Comparison of ENCODE assay signal across 9 cellular contexts in genomic region chr3:98536456-98537017, GRCh38. TPM values are rescaled to one million over a fixed set of nuclear protein-coding genes. Genes with fewer than 3 reads are reported as not detected.
DNase-seq lines count a peak whose midpoint lies in the region; ATAC-seq and TF ChIP-seq lines count a peak whose summit lies in the region.
"Had no signal": no experiment of that assay in that cellular context is flagged by ENCODE, and none has a peak within 500 bp of the region (broad histone marks: within the 10 kb centered on the region; RNA-seq: fewer than 3 reads in every experiment).

No MANE protein-coding gene starts in this region.

- H3K27ac ChIP-seq in mesenchymal stem cell (ENCODE audit: low read length, poor library complexity, severe bottlenecking): no peak overlapping the region

- H3K4me2 ChIP-seq in mesenchymal stem cell (ENCODE audit: low read length, poor library complexity, severe bottlenecking): peak overlapping the region; percentile 21

- H4K8ac ChIP-seq in mesenchymal stem cell (ENCODE audit: low read length): no peak overlapping the region

- H3K9me3 Mint-ChIP-seq in nephron progenitor cell: no peaks in the 10 kb centered on the region

- intact Hi-C loops in posterior vena cava (cut with DNase I): no loop called here

- no peak overlapping the region for H3K23ac ChIP-seq in mesenchymal stem cell (ENCODE audit: low read length in 2 of 2)

- no peak overlapping the region for H2BK12ac ChIP-seq in mesenchymal stem cell (ENCODE audit: low read length in 2 of 2)

- no peaks in the 10 kb centered on the region for H3K9me3 ChIP-seq in mesenchymal stem cell (ENCODE audit: control insufficient read depth, low read length)

- H2BK15ac ChIP-seq in mesenchymal stem cell (ENCODE audit: low read depth, poor library complexity, severe bottlenecking): no peak overlapping the region

- no peak for TF ChIP-seq CTCF in nephron progenitor cell (IDR thresholded peaks at IDR 0.05)

- no peaks in the 10 kb centered on the region for H3K36me3 ChIP-seq in mesenchymal stem cell (ENCODE audit: control insufficient read depth in 1 of 2, insufficient read depth in 2 of 2, low read depth in 1 of 2, low read length in 2 of 2)

- no peak for DNase-seq in mesenchymal stem cell
- DNase-seq in nephron progenitor cell: no peak
- no peak for DNase-seq in posterior vena cava (ENCODE audit: low spot score)
- no peak for DNase-seq in SKM-1 (lab: John Stamatoyannopoulos, UW; ENCODE audit: unreplicated experiment)
- DNase-seq: occipital lobe had no signal

- no peak overlapping the region for H3K4me3 Mint-ChIP-seq in nephron progenitor cell

- no peak overlapping the region for H2BK5ac ChIP-seq in mesenchymal stem cell (ENCODE audit: low read depth, low read length, poor library complexity, severe bottlenecking)

- H3K36me3 Mint-ChIP-seq in nephron progenitor cell (ENCODE audit: low read depth): no peaks in the 10 kb centered on the region

- H3K18ac ChIP-seq in mesenchymal stem cell (ENCODE audit: low read depth in 1 of 2, low read length in 2 of 2): no peak overlapping the region

- no peak overlapping the region for H2AFZ ChIP-seq in mesenchymal stem cell (ENCODE audit: low read depth, low read length)

- H2BK120ac ChIP-seq in mesenchymal stem cell (ENCODE audit: low read depth, low read length): no peak overlapping the region

- H3K9ac ChIP-seq in mesenchymal stem cell (ENCODE audit: low read length): no peak overlapping the region

- no peaks in the 10 kb centered on the region for H3K4me1 ChIP-seq in mesenchymal stem cell (ENCODE audit: control insufficient read depth, insufficient read depth, low read depth, low read length)

- peaks cover 9 to 12% of the 10 kb centered on the region in 2 experiments for H3K27me3 ChIP-seq in mesenchymal stem cell (ENCODE audit: control insufficient read depth in 1 of 2, insufficient read depth in 1 of 2, low read length in 2 of 2)

- WGBS in mesenchymal stem cell: 95% methylated on average over 4 of the region's 6 CpGs

- ATAC-seq in GM18858 (IDR thresholded peaks at IDR 0.05; ENCODE audit: unreplicated experiment): peak; percentile 69
- peak; percentile 73 for ATAC-seq in GM21528 (IDR thresholded peaks at IDR 0.05; ENCODE audit: low FRiP score, unreplicated experiment)
- ATAC-seq in HG03439 (IDR thresholded peaks at IDR 0.05; ENCODE audit: unreplicated experiment): peak; percentile 68

- H3K14ac ChIP-seq in mesenchymal stem cell (ENCODE audit: low read length in 2 of 2): no peak overlapping the region

- H2AK5ac ChIP-seq in mesenchymal stem cell (ENCODE audit: low read length, severe bottlenecking): no peak overlapping the region

- H4K91ac ChIP-seq in mesenchymal stem cell (ENCODE audit: low read length): no peak overlapping the region

- no peaks in the 10 kb centered on the region for H3K79me1 ChIP-seq in mesenchymal stem cell (replicated peaks; ENCODE audit: low read length, poor library complexity, severe bottlenecking)

- H3K27ac Mint-ChIP-seq in nephron progenitor cell: no peak overlapping the region

- no peak overlapping the region for H3K4ac ChIP-seq in mesenchymal stem cell (ENCODE audit: low read depth in 1 of 2, low read length in 2 of 2)

- no peak overlapping the region for H3K4me3 ChIP-seq in mesenchymal stem cell (ENCODE audit: insufficient read depth in 1 of 2, low read depth in 1 of 2, low read length in 2 of 2)

- H3K4me1 Mint-ChIP-seq in nephron progenitor cell: no peaks in the 10 kb centered on the region

- no peaks in the 10 kb centered on the region for H3K27me3 Mint-ChIP-seq in nephron progenitor cell (ENCODE audit: low read depth, poor library complexity)

RNA-seq across cellular contexts. Expression of gene GPR15, which starts 4.8 kb away (rescaled TPM):
- polyA plus RNA-seq in mesenchymal stem cell (2013, experiment 1 of 2): not detected
- not detected for polyA plus RNA-seq in mesenchymal stem cell (2013, experiment 2 of 2)
- total RNA-seq in posterior vena cava: not detected
- total RNA-seq: occipital lobe had no signal

RNA-seq across cellular contexts. Expression of gene CLDND1, which starts 13.8 kb away (rescaled TPM):
- 112 TPM for polyA plus RNA-seq in mesenchymal stem cell (2013, experiment 1 of 2)
- 120 TPM for polyA plus RNA-seq in mesenchymal stem cell (2013, experiment 2 of 2)
- 100 to 1,000 TPM; 105 to 114 TPM for total RNA-seq in posterior vena cava

RNA-seq across cellular contexts. Expression of gene OR5K2, which starts 39.1 kb away (rescaled TPM):
- not detected for polyA plus RNA-seq in mesenchymal stem cell (2013, experiment 1 of 2)
- not detected for polyA plus RNA-seq in mesenchymal stem cell (2013, experiment 2 of 2)
- total RNA-seq in posterior vena cava: not detected
- total RNA-seq: H4, occipital lobe had no signal

RNA-seq across cellular contexts. Expression of gene CPOX, which starts 56.9 kb away (rescaled TPM):
- polyA plus RNA-seq in mesenchymal stem cell (2013, experiment 1 of 2): 15.8 TPM
- polyA plus RNA-seq in mesenchymal stem cell (2013, experiment 2 of 2): 16.0 TPM
- 10 to 100 TPM; 12.2 to 12.7 TPM for total RNA-seq in posterior vena cava
